Comparison of ENCODE assay signal across 8 cellular contexts in genomic region chr13:57629821-57630235, GRCh38. TPM values are rescaled to one million over a fixed set of nuclear protein-coding genes. Genes with fewer than 3 reads are reported as not detected.
DNase-seq lines count a peak whose midpoint lies in the region; ATAC-seq, FAIRE-seq and TF ChIP-seq lines count a peak whose summit lies in the region.

No MANE protein-coding gene starts in this region.

- CTCF ChIA-PET in CD4-positive, alpha-beta T cell (lab: Charles Lee): no interaction called here

- no peaks in the 10 kb centered on the region for H3K36me3 Mint-ChIP-seq in CD4-positive, alpha-beta T cell (ENCODE audit: low read depth)

- TF ChIP-seq CTCF in CD4-positive, alpha-beta T cell (IDR thresholded peaks at IDR 0.05): no peak
- TF ChIP-seq CTCF in colonic mucosa (IDR thresholded peaks at IDR 0.05): no peak

- peak overlapping the region; percentile 80 for H3K4me3 Mint-ChIP-seq in CD4-positive, alpha-beta T cell

- intact Hi-C loops in CD4-positive, alpha-beta T cell (cut with DNase I, micrococcal nuclease): no loop called here
- intact Hi-C loops in colonic mucosa (cut with DNase I): loop anchor here (10.0 kb wide), 1 partner anchor 1685 kb away; no protein-coding TSS in a partner anchor

- no peak overlapping the region for H3K27ac ChIP-seq in CD4-positive, alpha-beta T cell (ENCODE audit: low read depth, low read length)
- H3K27ac ChIP-seq in SK-N-MC (no peak overlapping the region), colonic mucosa (no peak overlapping the region), small intestine (ENCODE audit: low read depth in 1 of 2, low read length in 1 of 2) (no peak overlapping the region)

- no peaks in the 10 kb centered on the region for H3K9me3 Mint-ChIP-seq in CD4-positive, alpha-beta T cell

- H3K9me3 ChIP-seq in CD4-positive, alpha-beta T cell (ENCODE audit: control insufficient read depth, low read length): no peaks in the 10 kb centered on the region
- H3K9me3 ChIP-seq in SK-N-MC (ENCODE audit: low read depth, low read length): no peaks in the 10 kb centered on the region
- H3K9me3 ChIP-seq in colonic mucosa: no peaks in the 10 kb centered on the region
- no peaks in the 10 kb centered on the region for H3K9me3 ChIP-seq in small intestine (ENCODE audit: control insufficient read depth, low read depth)

- peak overlapping the region; percentile 86 for H3K4me3 ChIP-seq in SK-N-MC
- H3K4me3 ChIP-seq in colonic mucosa: no peak overlapping the region
- no peak overlapping the region for H3K4me3 ChIP-seq in small intestine (ENCODE audit: low read depth in 1 of 2, low read length in 2 of 2)

- 4 to 17% (median 14%) methylated on average over 34 of the region's 34 CpGs for WGBS in small intestine, 3 donors

- peak in 3 of 10 experiments; percentile 33 to 50 (median 35) for DNase-seq in CD4-positive, alpha-beta T cell
- DNase-seq in SK-N-MC (ENCODE audit: low read depth, low spot score) (no peak), colonic mucosa (peak; percentile 40), islet precursor cell (peak; percentile 99), small intestine (peak; percentile 12), urothelium cell line (ENCODE audit: low spot score) (no peak)

- H3K9ac ChIP-seq in SK-N-MC (ENCODE audit: insufficient read length) (peak overlapping the region; percentile 74), colonic mucosa (ENCODE audit: low read depth in 2 of 2, low read length in 2 of 2) (no peak overlapping the region)

- H3K4me1 Mint-ChIP-seq in CD4-positive, alpha-beta T cell (ENCODE audit: low read depth): peaks cover 45% of the 10 kb centered on the region

- peaks cover 71% of the 10 kb centered on the region for H3K27me3 Mint-ChIP-seq in CD4-positive, alpha-beta T cell

- no peak for FAIRE-seq in small intestine (lab: Jason Lieb, UNC)
- no peak for FAIRE-seq in urothelium cell line (lab: Jason Lieb, UNC)

- H3K4me1 ChIP-seq in colonic mucosa (no peaks in the 10 kb centered on the region), small intestine (ENCODE audit: control insufficient read depth in 2 of 2, insufficient read depth in 1 of 2, low read depth in 1 of 2, low read length in 1 of 2) (no peaks in the 10 kb centered on the region)

- H3K27ac Mint-ChIP-seq in CD4-positive, alpha-beta T cell: no peak overlapping the region

- peaks cover 60% of the 10 kb centered on the region for H3K27me3 ChIP-seq in CD4-positive, alpha-beta T cell (ENCODE audit: control insufficient read depth, insufficient read depth, low read length)
- peaks cover 38% of the 10 kb centered on the region for H3K27me3 ChIP-seq in colonic mucosa
- H3K27me3 ChIP-seq in small intestine (ENCODE audit: control insufficient read depth in 2 of 2, insufficient read depth in 2 of 2, low read length in 2 of 2): peaks cover 8 to 34% of the 10 kb centered on the region in 2 donors

- peaks cover 25% of the 10 kb centered on the region; the same call in 1 of the 2 replicates for H3K36me3 ChIP-seq in SK-N-MC (ENCODE audit: insufficient read depth, low read length)
- H3K36me3 ChIP-seq in colonic mucosa: no peaks in the 10 kb centered on the region
- no peaks in the 10 kb centered on the region for H3K36me3 ChIP-seq in small intestine (ENCODE audit: control insufficient read depth in 2 of 2, insufficient read depth in 2 of 2, low read length in 2 of 2)

- POLR2A ChIA-PET in CD4-positive, alpha-beta T cell (lab: Charles Lee): no interaction called here

- ATAC-seq in CD4-positive, alpha-beta T cell (ENCODE audit: poor library complexity): peak; percentile 55
- ATAC-seq in HG02852 (IDR thresholded peaks at IDR 0.05; ENCODE audit: unreplicated experiment): peak; percentile 50
- no peak for ATAC-seq in HG03025 (IDR thresholded peaks at IDR 0.05; ENCODE audit: low FRiP score, unreplicated experiment)

RNA-seq across cellular contexts. Expression of gene PCDH17, which starts 1.7 kb away (rescaled TPM):
- total RNA-seq in CD4-positive, alpha-beta T cell: under 1 TPM in 1 of 2 experiments, not detected in 1; 0.05 TPM
- 1 to 10 TPM; 2.1 to 2.4 TPM for total RNA-seq in colonic mucosa
- polyA plus RNA-seq in small intestine: 1 to 10 TPM in 1 of 3 donors, under 1 TPM in 1, not detected in 1; 0.22 to 1.9 TPM

Comparison
In these comparisons a context has a peak if more than half of its experiments do, and no peak if none do; other contexts are left out.
1. DNase-seq: peak in colonic mucosa (single experiment), islet precursor cell (single experiment) and small intestine (single experiment); none in SK-N-MC (single experiment) and urothelium cell line (single experiment).